12 cellular contexts compared by ENCODE assay signal in the genomic region with DNA sequence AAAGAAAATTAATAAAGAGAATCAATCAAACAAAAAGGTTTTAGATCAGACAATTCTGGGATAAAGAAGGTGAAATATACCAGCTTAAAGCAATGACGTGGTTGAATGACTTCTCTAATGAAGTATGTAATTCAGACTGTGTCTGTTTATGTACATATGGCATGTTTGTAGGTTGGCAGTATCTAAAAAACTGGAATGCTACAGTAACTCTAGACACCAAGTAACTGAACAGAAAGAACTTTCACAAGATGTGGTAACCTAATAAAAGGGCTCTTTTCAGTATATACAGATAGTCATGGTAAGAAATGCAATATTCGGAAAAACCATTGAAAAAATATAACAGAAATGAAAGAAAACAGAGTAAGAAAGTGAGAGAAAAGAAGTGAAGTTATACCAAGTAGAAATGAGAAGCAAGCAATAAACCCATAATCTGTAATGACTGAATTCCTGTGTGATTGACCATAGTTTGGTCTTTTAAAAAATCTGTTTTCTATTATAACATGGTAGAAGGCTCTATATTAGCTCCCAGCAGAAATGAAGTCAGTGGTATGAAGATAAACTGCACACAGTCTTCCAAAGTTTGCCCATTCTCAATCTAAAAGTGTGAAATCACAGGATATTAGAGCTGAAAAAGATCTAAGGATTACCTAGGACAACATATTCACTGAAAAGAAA. TPM values are rescaled to one million over a fixed set of nuclear protein-coding genes. Genes with fewer than 3 reads are reported as not detected.
A peak's percentile ranks its signal among the peaks of the same experiment; 100 is the strongest.
DNase-seq lines count a peak whose midpoint lies in the region; ATAC-seq and TF ChIP-seq lines count a peak whose summit lies in the region.
"Had no signal": no experiment of that assay in that cellular context is flagged by ENCODE, and none has a peak within 500 bp of the region (broad histone marks: within the 10 kb centered on the region; RNA-seq: fewer than 3 reads in every experiment).

No MANE protein-coding gene starts in this region.

- H4K20me1 ChIP-seq in PC-9 (ENCODE audit: insufficient read depth): no peaks in the 10 kb centered on the region

- H3K9me3 ChIP-seq in Caco-2 (no peaks in the 10 kb centered on the region), PC-9 (ENCODE audit: insufficient read depth, low read depth) (no peaks in the 10 kb centered on the region)
- H3K9me3 ChIP-seq: esophagus muscularis mucosa, psoas muscle had no signal

- peaks cover 15% of the 10 kb centered on the region for H3K4me1 ChIP-seq in Caco-2
- peaks cover 8% of the 10 kb centered on the region for H3K4me1 ChIP-seq in PC-9 (replicated peaks; ENCODE audit: insufficient read depth)

- H3K27ac ChIP-seq in PC-9 (0 out of 2 replicates have a peak overlapping the region, but pooled peaks have one; percentile 29), epithelial cell of prostate (peak overlapping the region; percentile 8)
- H3K27ac ChIP-seq: esophagus muscularis mucosa, psoas muscle had no signal

- H3K4me3 ChIP-seq in Caco-2 (ENCODE audit: low read depth, low read length) (no peak overlapping the region), PC-9 (no peak overlapping the region)
- H3K4me3 ChIP-seq: esophagus muscularis mucosa, psoas muscle had no signal

- H3K9me3 Mint-ChIP-seq in Caco-2 (ENCODE audit: unreplicated experiment): no peaks in the 10 kb centered on the region

- peaks cover 78% of the 10 kb centered on the region for H3K79me2 ChIP-seq in PC-9 (ENCODE audit: low read depth)

- H3K36me3 Mint-ChIP-seq in Caco-2 (ENCODE audit: insufficient read depth, unreplicated experiment): peaks cover 24% of the 10 kb centered on the region

- H3K27me3 ChIP-seq in Caco-2 (replicated peaks; ENCODE audit: control insufficient read depth, insufficient read depth, low read length) (no peaks in the 10 kb centered on the region), PC-9 (ENCODE audit: insufficient read depth, low read depth) (no peaks in the 10 kb centered on the region)
- H3K27me3 ChIP-seq: esophagus muscularis mucosa had no signal

- CTCF ChIA-PET in Caco-2 (lab: Charles Lee): no interaction called here
- CTCF ChIA-PET in PC-9 (lab: Charles Lee): interaction anchor here (0.6 kb wide), 1 partner anchor 21 kb away, joined by 3 read pairs; no protein-coding TSS in a partner anchor

- no peaks in the 10 kb centered on the region for H3K27me3 Mint-ChIP-seq in Caco-2 (ENCODE audit: insufficient read depth, unreplicated experiment)

- ATAC-seq in GM21737 (IDR thresholded peaks at IDR 0.05; ENCODE audit: unreplicated experiment) (no peak), sciatic nerve (no peak), GM18517 (IDR thresholded peaks at IDR 0.05; ENCODE audit: unreplicated experiment) (no peak)
- ATAC-seq: psoas muscle had no signal

- H3K4me2 ChIP-seq in PC-9: no peak overlapping the region

- POLR2A ChIA-PET in Caco-2 (lab: Charles Lee): no interaction called here
- POLR2A ChIA-PET in PC-9 (lab: Charles Lee; ENCODE audit: unreplicated experiment): no interaction called here

- TF ChIP-seq CTCF in AG09319 (IDR thresholded peaks at IDR 0.05; ENCODE audit: low read depth, low read length) (no peak), Caco-2 (IDR thresholded peaks at IDR 0.05; ENCODE audit: insufficient read depth in 1 of 2, low read depth in 1 of 2, low read length in 1 of 2, severe bottlenecking in 1 of 2, unreplicated experiment in 1 of 2) (no peak), PC-9 (conservative IDR thresholded peaks at IDR 0.05) (no peak)

- no peak overlapping the region for H3K4me3 Mint-ChIP-seq in Caco-2 (ENCODE audit: unreplicated experiment)

- peaks cover 30% of the 10 kb centered on the region for H3K4me1 Mint-ChIP-seq in Caco-2 (ENCODE audit: low read depth, unreplicated experiment)

- H3K36me3 ChIP-seq in Caco-2 (ENCODE audit: control insufficient read depth, insufficient read depth, low read length) (no peaks in the 10 kb centered on the region), PC-9 (ENCODE audit: low read depth) (no peaks in the 10 kb centered on the region)
- H3K36me3 ChIP-seq: esophagus muscularis mucosa had no signal

- peak; percentile 20 for DNase-seq in AG09319 (ENCODE audit: extremely low read depth, low read depth)
- no peak for DNase-seq in Caco-2
- DNase-seq in PC-9: no peak
- no peak for DNase-seq in epithelial cell of prostate (ENCODE audit: low read depth, low spot score)
- no peak for DNase-seq in mesenteric fat pad (ENCODE audit: low spot score)
- no peak for DNase-seq in sciatic nerve (ENCODE audit: low spot score)
- DNase-seq: mesendoderm, MV-4-11, psoas muscle had no signal

- H2AFZ ChIP-seq in PC-9: no peak overlapping the region

- BruUV-seq in Caco-2 (replicated peaks; lab: Mats Ljungman, UMichigan) (no TSS peak), PC-9 (replicated peaks; lab: Mats Ljungman, UMichigan) (no TSS peak)

- H3K27ac Mint-ChIP-seq in Caco-2 (ENCODE audit: unreplicated experiment): peak overlapping the region; percentile 26

- H3K9me2 ChIP-seq in PC-9 (ENCODE audit: insufficient read depth): no peaks in the 10 kb centered on the region

- intact Hi-C loops in Caco-2 (cut with micrococcal nuclease; ENCODE audit: unreplicated experiment): no loop called here
- intact Hi-C loops in PC-9 (cut with micrococcal nuclease; ENCODE audit: unreplicated experiment): no loop called here
- intact Hi-C loops in sciatic nerve (cut with DNase I): no loop called here

- peaks cover under 1% of the 10 kb centered on the region; the same call in 1 of the 2 replicates for H3F3A ChIP-seq in PC-9 (ENCODE audit: insufficient read depth, low read depth)

RNA-seq across cellular contexts. Expression of gene ELF1, which starts 31.4 kb away (rescaled TPM):
- 108 and 116 TPM in 2 replicates for total RNA-seq in Caco-2 (2022)
- total RNA-seq in PC-9 (2021): 31.2 and 36.0 TPM in 2 replicates
- 74.2 TPM for total RNA-seq in mesenteric fat pad
- total RNA-seq in sciatic nerve: 61.7 TPM
